8 cellular contexts compared by ENCODE assay signal in the genomic region with DNA sequence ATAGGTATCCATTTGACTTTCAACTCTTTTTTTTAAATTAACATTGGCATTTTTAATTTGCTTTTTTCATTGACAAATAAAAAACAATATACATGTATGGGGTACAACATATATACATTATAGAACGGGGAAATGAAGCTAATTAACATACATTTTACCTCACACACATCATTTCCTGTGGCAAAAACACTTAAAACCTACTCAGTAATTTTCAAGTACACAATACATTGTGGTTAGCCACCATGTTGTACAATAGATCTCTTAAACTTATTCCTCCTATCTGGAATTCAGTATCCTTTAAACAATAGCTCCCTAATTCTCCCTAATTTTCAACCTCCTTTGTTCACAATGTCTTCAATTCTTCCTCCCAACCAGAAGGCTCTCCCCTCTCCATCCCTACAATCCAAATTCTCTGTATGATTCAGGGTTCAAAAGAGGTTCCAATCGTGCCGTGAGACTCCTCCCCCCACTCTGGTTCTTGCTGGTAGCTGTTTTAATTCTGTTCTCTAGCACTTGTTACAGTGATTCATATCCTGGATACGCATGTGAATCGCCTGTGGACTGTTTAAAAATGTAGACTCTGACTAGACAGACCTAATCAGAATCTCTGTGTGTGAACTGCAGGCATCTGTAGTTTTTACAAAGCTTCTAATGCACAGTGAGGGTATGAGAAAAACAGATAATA.
DNase-seq lines count a peak whose midpoint lies in the region; ATAC-seq, FAIRE-seq and TF ChIP-seq lines count a peak whose summit lies in the region.

No MANE protein-coding gene starts in this region.

- no peak for TF ChIP-seq CTCF in GM12865 (IDR thresholded peaks at IDR 0.05; ENCODE audit: insufficient read depth, low read depth, low read length, missing control alignments)
- no peak for TF ChIP-seq CTCF in bronchial epithelial cell (IDR thresholded peaks at IDR 0.05; ENCODE audit: insufficient read depth, low read length, severe bottlenecking)

- peaks cover 33% of the 10 kb centered on the region for H3K4me1 ChIP-seq in skeletal muscle satellite cell (ENCODE audit: control insufficient read depth, insufficient read depth, low read length)

- H3K36me3 ChIP-seq in bronchial epithelial cell (ENCODE audit: control insufficient read depth, insufficient read depth, low read length) (no peaks in the 10 kb centered on the region), skeletal muscle satellite cell (ENCODE audit: insufficient read depth, low read length) (no peaks in the 10 kb centered on the region)

- H3K4me3 ChIP-seq in GM12865 (ENCODE audit: low read depth, low read length) (no peak overlapping the region), bronchial epithelial cell (ENCODE audit: low read depth, low read length) (no peak overlapping the region), skeletal muscle satellite cell (ENCODE audit: low read length) (peak overlapping the region; percentile 2)

- intact Hi-C loops in Right ventricle myocardium inferior (cut with DNase I), result loop anchor here (10.0 kb wide), 1 partner anchor 85 kb away; a partner anchor contains a TSS

- ATAC-seq in HG02852 (IDR thresholded peaks at IDR 0.05; ENCODE audit: unreplicated experiment) (no peak), GM21529 (IDR thresholded peaks at IDR 0.05; ENCODE audit: unreplicated experiment) (no peak), GM18870 (IDR thresholded peaks at IDR 0.05; ENCODE audit: unreplicated experiment) (no peak), Right ventricle myocardium inferior (no peak)

- no peak for FAIRE-seq in bronchial epithelial cell (lab: Jason Lieb, UNC)

- H3K9ac ChIP-seq in skeletal muscle satellite cell (ENCODE audit: low read depth, low read length), result peak overlapping the region; percentile 79

- H3K9me3 ChIP-seq in skeletal muscle satellite cell (replicated peaks; ENCODE audit: low read length), result no peaks in the 10 kb centered on the region

- H3K27me3 ChIP-seq in bronchial epithelial cell (ENCODE audit: control insufficient read depth, insufficient read depth, low read length) (no peaks in the 10 kb centered on the region), skeletal muscle satellite cell (ENCODE audit: control insufficient read depth, insufficient read depth, low read length) (no peaks in the 10 kb centered on the region)

- DNase-seq in GM12865 (ENCODE audit: low read depth), result peak; percentile 21
- DNase-seq in RKO (ENCODE audit: low spot score), result peak; percentile 61
- DNase-seq in bronchial epithelial cell (ENCODE audit: low read depth), result peak; percentile 97
- no peak for DNase-seq in Right ventricle myocardium inferior (ENCODE audit: missing footprints)

- peak overlapping the region; percentile 51 for H3K4me2 ChIP-seq in skeletal muscle satellite cell (ENCODE audit: low read length)
